Comparison of ENCODE assay signal across 19 cellular contexts in the genomic region with DNA sequence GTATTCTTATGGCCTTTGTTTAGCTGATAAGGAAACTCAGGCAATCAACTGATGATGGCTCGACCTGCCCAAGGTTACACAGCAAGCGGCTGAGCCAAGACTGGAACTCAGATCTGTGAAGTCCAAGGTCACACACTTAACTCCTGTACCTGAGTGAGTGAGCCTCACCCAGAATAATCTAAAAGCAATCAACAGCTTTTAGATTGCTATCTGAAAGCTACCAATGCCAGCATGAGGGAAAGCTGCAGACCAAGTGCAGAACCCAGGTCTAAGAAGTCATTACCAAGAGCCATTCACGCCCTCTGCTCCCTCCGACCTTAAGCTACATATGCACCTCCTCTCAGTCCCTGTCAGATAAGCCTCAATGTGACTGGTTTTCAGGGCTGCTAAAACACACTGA. TPM values are rescaled to one million over a fixed set of nuclear protein-coding genes. Genes with fewer than 3 reads are reported as not detected.
DNase-seq lines count a peak whose midpoint lies in the region; ATAC-seq and TF ChIP-seq lines count a peak whose summit lies in the region.
"Had no signal": no experiment of that assay in that cellular context is flagged by ENCODE, and none has a peak within 500 bp of the region (broad histone marks: within the 10 kb centered on the region; RNA-seq: fewer than 3 reads in every experiment).

No MANE protein-coding gene starts in this region.

- H3K9me3 ChIP-seq in mucosa of rectum (ENCODE audit: control insufficient read depth in 2 of 2, low read length in 2 of 2) (no peaks in the 10 kb centered on the region), transverse colon (no peaks in the 10 kb centered on the region)
- H3K9me3 ChIP-seq: BLaER1 had no signal

- H3K4me1 Mint-ChIP-seq in activated CD4-positive, alpha-beta T cell treated with anti-CD3 and anti-CD28 coated beads for 36 hours, result peaks cover 40% of the 10 kb centered on the region
- H3K4me1 Mint-ChIP-seq in activated CD4-positive, alpha-beta T cell treated with anti-CD3 and anti-CD28 coated beads, Interleukin-2, amount 10 ng/mL, durations not matched to agents 7 days and 5 days, result peaks cover 34% of the 10 kb centered on the region
- H3K4me1 Mint-ChIP-seq in activated naive CD8-positive, alpha-beta T cell treated with anti-CD3 and anti-CD28 coated beads for 36 hours, result peaks cover 36% of the 10 kb centered on the region

- peak overlapping the region; percentile 39 to 50 for H3K27ac ChIP-seq in mucosa of rectum (ENCODE audit: low read depth in 2 of 2, low read length in 2 of 2)
- H3K27ac ChIP-seq in transverse colon, result peak overlapping the region in 3 of 4 donors; percentile 29 to 53 (median 37)
- H3K27ac ChIP-seq: 22Rv1, BLaER1 had no signal

- TF ChIP-seq EP300 in transverse colon (IDR thresholded peaks at IDR 0.05; ENCODE audit: low read depth), result no peak

- H3K4me3 ChIP-seq in mucosa of rectum (ENCODE audit: low read length in 2 of 2) (no peak overlapping the region), transverse colon (no peak overlapping the region)
- H3K4me3 ChIP-seq: BLaER1 had no signal

- H3K4me3 Mint-ChIP-seq in activated CD4-positive, alpha-beta T cell treated with anti-CD3 and anti-CD28 coated beads for 36 hours, result no peak overlapping the region
- no peak overlapping the region for H3K4me3 Mint-ChIP-seq in activated CD4-positive, alpha-beta T cell treated with anti-CD3 and anti-CD28 coated beads, Interleukin-2, amount 10 ng/mL, durations not matched to agents 7 days and 5 days
- H3K4me3 Mint-ChIP-seq in activated naive CD8-positive, alpha-beta T cell treated with anti-CD3 and anti-CD28 coated beads for 36 hours, result no peak overlapping the region
- H3K4me3 Mint-ChIP-seq: CD4-positive, alpha-beta T cell had no signal

- intact Hi-C loops in activated CD4-positive, alpha-beta T cell treated with anti-CD3 and anti-CD28 coated beads for 36 hours (cut with DNase I, micrococcal nuclease), result no loop called here
- intact Hi-C loops in transverse colon (cut with DNase I; ENCODE audit: low total_unique reads), result no loop called here

- peaks cover 15 to 32% of the 10 kb centered on the region in 2 donors for H3K4me1 ChIP-seq in mucosa of rectum (ENCODE audit: control insufficient read depth in 2 of 2, insufficient read depth in 2 of 2, low read length in 2 of 2)
- peaks cover 6 to 74% (median 25%) of the 10 kb centered on the region in 4 donors for H3K4me1 ChIP-seq in transverse colon

- TF ChIP-seq CTCF in transverse colon (IDR thresholded peaks at IDR 0.05), result no peak

- H3K36me3 ChIP-seq in mucosa of rectum (ENCODE audit: control insufficient read depth in 2 of 2, insufficient read depth in 2 of 2, low read length in 2 of 2) (peaks cover 39 to 40% of the 10 kb centered on the region in 2 donors), transverse colon (peaks cover 0 to 4% (median 0%) of the 10 kb centered on the region in 4 donors)

- H3K27me3 ChIP-seq in mucosa of rectum (ENCODE audit: control insufficient read depth in 2 of 2, insufficient read depth in 2 of 2, low read length in 2 of 2) (no peaks in the 10 kb centered on the region), transverse colon (no peaks in the 10 kb centered on the region)
- H3K27me3 ChIP-seq: BLaER1 had no signal

- H3K36me3 Mint-ChIP-seq in activated CD4-positive, alpha-beta T cell treated with anti-CD3 and anti-CD28 coated beads for 36 hours (ENCODE audit: low read depth), result peaks cover 23% of the 10 kb centered on the region
- H3K36me3 Mint-ChIP-seq in activated CD4-positive, alpha-beta T cell treated with anti-CD3 and anti-CD28 coated beads, Interleukin-2, amount 10 ng/mL, durations not matched to agents 7 days and 5 days (ENCODE audit: low read depth), result peaks cover 26% of the 10 kb centered on the region
- peaks cover 21% of the 10 kb centered on the region for H3K36me3 Mint-ChIP-seq in activated naive CD8-positive, alpha-beta T cell treated with anti-CD3 and anti-CD28 coated beads for 36 hours

- WGBS in transverse colon (ENCODE audit: low coverage in 1 of 2), 2 donors, result 69% methylated on average over 4 of the region's 4 CpGs; no CpG with 5 or more reads in 1 of the 2 donors

- POLR2A ChIA-PET in activated CD4-positive, alpha-beta T cell treated with anti-CD3 and anti-CD28 coated beads for 36 hours (lab: Charles Lee), result interaction anchor here (0.6 to 0.9 kb wide), 2 partner anchors 12 to 39 kb away, joined by 3 read pairs; a partner anchor contains a TSS
- POLR2A ChIA-PET in activated CD4-positive, alpha-beta T cell treated with anti-CD3 and anti-CD28 coated beads, Interleukin-2, amount 10 ng/mL, durations not matched to agents 7 days and 5 days (lab: Charles Lee), result no interaction called here

- ATAC-seq in activated CD4-positive, alpha-beta T cell treated with anti-CD3 and anti-CD28 coated beads for 36 hours, result no peak
- ATAC-seq: Right ventricle myocardium inferior had no signal

- H3K9me3 Mint-ChIP-seq in activated CD4-positive, alpha-beta T cell treated with anti-CD3 and anti-CD28 coated beads for 36 hours (ENCODE audit: low read depth), result no peaks in the 10 kb centered on the region
- no peaks in the 10 kb centered on the region for H3K9me3 Mint-ChIP-seq in activated CD4-positive, alpha-beta T cell treated with anti-CD3 and anti-CD28 coated beads, Interleukin-2, amount 10 ng/mL, durations not matched to agents 7 days and 5 days
- no peaks in the 10 kb centered on the region for H3K9me3 Mint-ChIP-seq in activated naive CD8-positive, alpha-beta T cell treated with anti-CD3 and anti-CD28 coated beads for 36 hours
- H3K9me3 Mint-ChIP-seq: CD4-positive, alpha-beta T cell had no signal

- no peaks in the 10 kb centered on the region for H3K27me3 Mint-ChIP-seq in activated CD4-positive, alpha-beta T cell treated with anti-CD3 and anti-CD28 coated beads for 36 hours
- H3K27me3 Mint-ChIP-seq in activated CD4-positive, alpha-beta T cell treated with anti-CD3 and anti-CD28 coated beads, Interleukin-2, amount 10 ng/mL, durations not matched to agents 7 days and 5 days, result no peaks in the 10 kb centered on the region
- H3K27me3 Mint-ChIP-seq in activated naive CD8-positive, alpha-beta T cell treated with anti-CD3 and anti-CD28 coated beads for 36 hours, result no peaks in the 10 kb centered on the region
- H3K27me3 Mint-ChIP-seq: CD4-positive, alpha-beta T cell had no signal

- TF ChIP-seq POLR2A in erythroblast (IDR thresholded peaks at IDR 0.05; ENCODE audit: low read length) (no peak), transverse colon (IDR thresholded peaks at IDR 0.05) (no peak)

- CTCF ChIA-PET in activated CD4-positive, alpha-beta T cell treated with anti-CD3 and anti-CD28 coated beads for 36 hours (lab: Charles Lee), result interaction anchor here (0.8 to 1.5 kb wide), 4 partner anchors 12 to 161 kb away, joined by 3 to 7 read pairs (median 4); a partner anchor contains a TSS
- CTCF ChIA-PET in activated CD4-positive, alpha-beta T cell treated with anti-CD3 and anti-CD28 coated beads, Interleukin-2, amount 10 ng/mL, durations not matched to agents 7 days and 5 days (lab: Charles Lee), result interaction anchor here (0.5 to 1.2 kb wide), 2 partner anchors 10 to 302 kb away, joined by 3 to 4 read pairs; no protein-coding TSS in a partner anchor

- no peak for DNase-seq in activated CD4-positive, alpha-beta T cell treated with anti-CD3 and anti-CD28 coated beads for 36 hours
- DNase-seq in activated CD4-positive, alpha-beta T cell treated with anti-CD3 and anti-CD28 coated beads, Interleukin-2, amount 10 ng/mL, durations not matched to agents 7 days and 5 days, result no peak
- DNase-seq in erythroblast (lab: John Stamatoyannopoulos, UW), result peak; percentile 44 to 65
- DNase-seq in transverse colon, result no peak
- no peak for DNase-seq in NCI-H1436 treated with DMSO at 0.1 percent for 48 hours (lab: John Stamatoyannopoulos, UW)
- no peak for DNase-seq in activated gamma-delta T cell treated with Interleukin-2 at 50 U/mL for 16 hours
- no peak for DNase-seq in activated naive CD8-positive, alpha-beta T cell treated with anti-CD3 and anti-CD28 coated beads for 36 hours
- DNase-seq: ACHN; CD4-positive, alpha-beta T cell; COR-L47; DMS 273 treated with DMSO at 0.1 percent for 48 hours; NCI-H1694 treated with DMSO at 0.1 percent for 48 hours; NCI-H446 treated with DMSO at 0.1 percent for 48 hours; NCI-H526 treated with DMSO at 0.1 percent for 48 hours; OCI-M1 had no signal

- peak overlapping the region; percentile 28 for H3K27ac Mint-ChIP-seq in activated CD4-positive, alpha-beta T cell treated with anti-CD3 and anti-CD28 coated beads for 36 hours
- H3K27ac Mint-ChIP-seq in activated CD4-positive, alpha-beta T cell treated with anti-CD3 and anti-CD28 coated beads, Interleukin-2, amount 10 ng/mL, durations not matched to agents 7 days and 5 days, result no peak overlapping the region
- H3K27ac Mint-ChIP-seq in activated naive CD8-positive, alpha-beta T cell treated with anti-CD3 and anti-CD28 coated beads for 36 hours, result no peak overlapping the region
- H3K27ac Mint-ChIP-seq: CD4-positive, alpha-beta T cell had no signal

- in situ Hi-C loops in transverse colon (cut with MboI; ENCODE audit: low pct_ligation_motif_present in 1 of 4, low pct_unique_long_range_greater_than_20kb in 1 of 4, low sequenced_read_pairs in 3 of 4), result no loop called here

- no peak overlapping the region for H3K9ac ChIP-seq in mucosa of rectum (ENCODE audit: low read depth in 1 of 2, low read length in 2 of 2)
- H3K9ac ChIP-seq: BLaER1 had no signal

RNA-seq across cellular contexts. Expression of a gene that starts 12.1 kb away (rescaled TPM):
- 10 to 100 TPM; 13.9 to 17.2 TPM for total RNA-seq in activated CD4-positive, alpha-beta T cell treated with anti-CD3 and anti-CD28 coated beads for 36 hours
- 10 to 100 TPM; 24.6 to 27.3 TPM for total RNA-seq in activated CD4-positive, alpha-beta T cell treated with anti-CD3 and anti-CD28 coated beads, Interleukin-2, amount 10 ng/mL, durations not matched to agents 7 days and 5 days
- total RNA-seq in transverse colon, result 100 to 1,000 TPM in 3 of 4 donors, 10 to 100 TPM in 1; 81.4 to 410 (median 151) TPM
- 10 to 100 TPM; 12.0 to 13.4 TPM for total RNA-seq in activated naive CD8-positive, alpha-beta T cell treated with anti-CD3 and anti-CD28 coated beads for 36 hours

Comparison
In these comparisons a context has a peak if more than half of its experiments do, and no peak if none do; other contexts are left out.
1. DNase-seq: peak in erythroblast (2 of 2); none in activated CD4-positive, alpha-beta T cell treated with anti-CD3 and anti-CD28 coated beads for 36 hours (single experiment), activated CD4-positive, alpha-beta T cell treated with anti-CD3 and anti-CD28 coated beads, Interleukin-2, amount 10 ng/mL, durations not matched to agents 7 days and 5 days (single experiment), transverse colon (single experiment), NCI-H1436 treated with DMSO at 0.1 percent for 48 hours (single experiment), activated gamma-delta T cell treated with Interleukin-2 at 50 U/mL for 16 hours (single experiment) and activated naive CD8-positive, alpha-beta T cell treated with anti-CD3 and anti-CD28 coated beads for 36 hours (single experiment).